In genomic region chr5:14801792-14802191, GRCh38 we compare ENCODE assay signal across 24 cellular contexts.
"Had no signal": no experiment of that assay in that cellular context is flagged by ENCODE, and none has a peak within 500 bp of the region (broad histone marks: within the 10 kb centered on the region; RNA-seq: fewer than 3 reads in every experiment).

No MANE protein-coding gene starts in this region.

- H3K9me3 Mint-ChIP-seq: brain; immature natural killer cell; natural killer cell; T-helper 1 cell treated with Interleukin-12 subunit alpha and Interleukin-12 subunit beta and Interleukin-4 antibody, amounts not matched to agents 30 μg/mL and 1 μg/mL, for 36 hours had no signal

- H3K27ac Mint-ChIP-seq: brain; immature natural killer cell; natural killer cell; T-helper 1 cell treated with Interleukin-12 subunit alpha and Interleukin-12 subunit beta and Interleukin-4 antibody, amounts not matched to agents 30 μg/mL and 1 μg/mL, for 36 hours had no signal

- H3K36me3 Mint-ChIP-seq: natural killer cell had no signal

- H3K4me3 ChIP-seq: esophagus muscularis mucosa, hepatocyte, left lung, lung, ovary, prostate gland, right atrium auricular region, upper lobe of right lung had no signal

- H3K27me3 ChIP-seq: esophagus muscularis mucosa, hepatocyte, left lung, ovary, right atrium auricular region, upper lobe of right lung had no signal

- H3K9me3 ChIP-seq: esophagus muscularis mucosa, left lung, ovary, prostate gland, right atrium auricular region, upper lobe of right lung had no signal

- DNase-seq: activated CD4-positive, alpha-beta T cell treated with anti-CD3 and anti-CD28 coated beads, Interleukin-2, amount 50 U/mL, for 4 hours; activated CD4-positive, CD25-positive, alpha-beta regulatory T cell treated with anti-CD3 and anti-CD28 coated beads, Interleukin-2, amount 50 U/mL, for 72 hours; activated CD8-positive, alpha-beta memory T cell treated with anti-CD3 and anti-CD28 coated beads for 24 hours; activated effector memory CD4-positive, alpha-beta T cell treated with Interleukin-2 at 50 U/mL for 16 hours; activated naive CD4-positive, alpha-beta T cell treated with anti-CD3 and anti-CD28 coated beads, Interleukin-2, amount 50 U/mL, for 16 hours; activated T-cell treated with anti-CD3 and anti-CD28 coated beads, Interleukin-2, amount 50 U/mL, for 48 hours; aorta; effector CD8-positive, alpha-beta T cell; glutamatergic neuron; immature natural killer cell; left lung; natural killer cell; ovary; stimulated activated CD4-positive, alpha-beta T cell treated with anti-CD3 and anti-CD28 coated beads, Interleukin-4, amount 100 ng/mL, for 24 hours; stimulated activated naive CD8-positive, alpha-beta T cell treated with anti-CD3 and anti-CD28 coated beads, Interleukin-15, Interleukin-2, amounts not matched to agents 100 U/mL and 50 U/mL, for 24 hours; upper lobe of right lung; WERI-Rb-1 had no signal

- H3K27ac ChIP-seq: esophagus muscularis mucosa, hepatocyte, left lung, ovary, prostate gland, right atrium auricular region, upper lobe of right lung, WERI-Rb-1 had no signal

- H3K4me3 Mint-ChIP-seq: brain; immature natural killer cell; natural killer cell; T-helper 1 cell treated with Interleukin-12 subunit alpha and Interleukin-12 subunit beta and Interleukin-4 antibody, amounts not matched to agents 30 μg/mL and 1 μg/mL, for 36 hours had no signal

- ATAC-seq: left lung; natural killer cell; stimulated activated naive CD8-positive, alpha-beta T cell treated with anti-CD3 and anti-CD28 coated beads, Interleukin-15, Interleukin-2, amounts not matched to agents 100 U/mL and 50 U/mL, for 24 hours; upper lobe of right lung had no signal

- H3K4me1 ChIP-seq: left lung, prostate gland, upper lobe of right lung had no signal

- H3K36me3 ChIP-seq: esophagus muscularis mucosa, left lung, ovary, prostate gland, right atrium auricular region, upper lobe of right lung had no signal
